Comparison of ENCODE assay signal across 8 cellular contexts in the genomic region with DNA sequence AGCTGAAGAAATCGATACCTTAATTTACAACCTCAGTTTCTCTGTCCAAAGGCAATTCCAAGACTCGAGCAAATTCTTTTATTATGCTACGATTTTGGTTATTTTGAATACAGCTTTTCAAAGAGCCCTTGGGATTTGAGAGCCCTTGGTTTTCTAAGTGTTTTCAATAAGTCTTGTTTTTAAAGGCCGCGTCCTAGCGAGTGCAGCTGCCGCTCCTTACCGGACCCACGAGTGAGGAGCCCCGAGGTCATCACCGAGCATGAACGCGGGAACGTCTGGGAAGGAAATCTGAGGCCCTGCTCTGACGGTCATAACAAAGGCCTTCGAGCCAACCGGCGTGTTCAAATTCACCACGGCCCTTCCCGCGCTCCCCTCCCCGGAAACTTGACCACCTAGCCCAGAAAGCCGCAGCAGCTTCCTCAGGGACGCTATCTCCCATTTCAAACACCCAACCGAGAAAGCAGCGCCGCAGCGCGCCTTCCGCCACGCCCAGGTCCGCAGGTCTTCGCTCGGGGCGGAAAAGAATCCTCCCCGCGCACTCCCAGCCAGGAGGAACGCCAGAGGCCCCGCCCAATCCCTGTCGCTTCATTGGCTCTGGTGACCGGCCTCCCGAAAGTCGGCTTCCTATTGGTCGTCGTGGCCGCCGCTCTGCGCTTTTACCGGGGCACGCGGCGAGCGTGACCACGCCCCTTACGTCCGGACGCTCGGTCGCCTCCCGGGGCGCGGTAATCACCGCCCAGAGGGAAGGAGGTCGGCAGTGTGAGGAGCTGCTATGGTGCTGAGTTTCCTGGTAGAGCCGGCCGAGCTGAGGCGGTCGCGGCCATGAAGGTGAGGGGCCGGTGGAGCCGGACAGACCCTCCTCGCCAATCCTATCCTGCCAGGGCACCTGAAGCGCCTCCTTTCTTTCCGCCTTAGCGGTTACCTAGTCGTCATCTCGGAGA.
DNase-seq lines count a peak whose midpoint lies in the region; ATAC-seq lines count a peak whose summit lies in the region.

A gene with protein sequence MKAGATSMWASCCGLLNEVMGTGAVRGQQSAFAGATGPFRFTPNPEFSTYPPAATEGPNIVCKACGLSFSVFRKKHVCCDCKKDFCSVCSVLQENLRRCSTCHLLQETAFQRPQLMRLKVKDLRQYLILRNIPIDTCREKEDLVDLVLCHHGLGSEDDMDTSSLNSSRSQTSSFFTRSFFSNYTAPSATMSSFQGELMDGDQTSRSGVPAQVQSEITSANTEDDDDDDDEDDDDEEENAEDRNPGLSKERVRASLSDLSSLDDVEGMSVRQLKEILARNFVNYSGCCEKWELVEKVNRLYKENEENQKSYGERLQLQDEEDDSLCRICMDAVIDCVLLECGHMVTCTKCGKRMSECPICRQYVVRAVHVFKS (plus strand): TSS at position 728 of the 941 bp plus-strand sequence. CDS start 95 bp downstream, at position 823.

- H3K4me1 ChIP-seq in BLaER1 treated with 17β-estradiol and CSF1 and Interleukin-3, amounts not matched to agents 10 nM and 100 nM: peaks cover 26 to 39% (median 32%) of the 10 kb centered on the region in 10 experiments; a peak in 19 of 20 replicates

- ATAC-seq in GM19351 (IDR thresholded peaks at IDR 0.05; ENCODE audit: unreplicated experiment) (peak; percentile 90), HG03521 (IDR thresholded peaks at IDR 0.05; ENCODE audit: unreplicated experiment) (peak; percentile 94)

- H4K20me1 ChIP-seq in BLaER1 treated with 17β-estradiol and CSF1 and Interleukin-3, amounts not matched to agents 10 nM and 100 nM: peaks cover 2 to 31% (median 14%) of the 10 kb centered on the region in 11 experiments; a peak in 15 of 22 replicates

- peak within 1 kb of the TSS; percentile 92 to 99 (median 97) for H3K9ac ChIP-seq in BLaER1 treated with 17β-estradiol and CSF1 and Interleukin-3, amounts not matched to agents 10 nM and 100 nM

- peak within 1 kb of the TSS; percentile 82 to 98 (median 96) for H3K27ac ChIP-seq in BLaER1 treated with 17β-estradiol and CSF1 and Interleukin-3, amounts not matched to agents 10 nM and 100 nM

- DNase-seq in NCI-H748 (lab: John Stamatoyannopoulos, UW; ENCODE audit: unreplicated experiment) (peak; percentile 99), cortex of kidney (lab: John Stamatoyannopoulos, UW) (peak; percentile 78), left kidney (ENCODE audit: low read depth, low spot score) (peak; percentile 100)
- peak; percentile 98 for DNase-seq in activated CD4-positive, alpha-beta T cell treated with anti-CD3 and anti-CD28 coated beads, Interleukin-2, amount 50 U/mL, for 1 hour
- peak; percentile 98 to 99 for DNase-seq in stimulated activated CD4-positive, alpha-beta T cell treated with anti-CD3 and anti-CD28 coated beads, Interleukin-2, amount 100 ng/mL, for 24 hours

- H3K9me3 ChIP-seq in BLaER1 treated with 17β-estradiol and CSF1 and Interleukin-3, amounts not matched to agents 10 nM and 100 nM (replicated peaks in 1 of 11): no peaks in the 10 kb centered on the region

- no peaks in the 10 kb centered on the region for H3K27me3 ChIP-seq in BLaER1 treated with 17β-estradiol and CSF1 and Interleukin-3, amounts not matched to agents 10 nM and 100 nM

- peaks cover 15 to 28% (median 19%) of the 10 kb centered on the region in 11 experiments for H3K36me3 ChIP-seq in BLaER1 treated with 17β-estradiol and CSF1 and Interleukin-3, amounts not matched to agents 10 nM and 100 nM

- H3K4me2 ChIP-seq in BLaER1 treated with 17β-estradiol and CSF1 and Interleukin-3, amounts not matched to agents 10 nM and 100 nM: peak within 1 kb of the TSS; percentile 85 to 97 (median 91)

- H3K4me3 ChIP-seq in BLaER1 treated with 17β-estradiol and CSF1 and Interleukin-3, amounts not matched to agents 10 nM and 100 nM: peak within 1 kb of the TSS; percentile 81 to 100 (median 93)

Comparison
In these comparisons a context has a peak if more than half of its experiments do, and no peak if none do; other contexts are left out.
1. Peak in every context shown above with its lines: DNase-seq, ATAC-seq, H3K4me3 ChIP-seq and H3K27ac ChIP-seq.